In genomic region chrX:75273483-75273882, GRCh38 we compare ENCODE assay signal across 8 cellular contexts. TPM values are rescaled to one million over a fixed set of nuclear protein-coding genes. Genes with fewer than 3 reads are reported as not detected.
DNase-seq lines count a peak whose midpoint lies in the region; ATAC-seq, FAIRE-seq and TF ChIP-seq lines count a peak whose summit lies in the region.

No MANE protein-coding gene starts in this region.

- BruUV-seq in K562 (replicated peaks; lab: Mats Ljungman, UMichigan) = no TSS peak
- BruUV-seq in HepG2 (replicated peaks; lab: Mats Ljungman, UMichigan) = no TSS peak

- FAIRE-seq in K562 (lab: Jason Lieb, UNC) = no peak
- FAIRE-seq in HepG2 (lab: Jason Lieb, UNC) = no peak

- intact Hi-C loops in K562 (cut with micrococcal nuclease) = loop anchor here (10.0 kb wide), 1 partner anchor 59 kb away; no protein-coding TSS in a partner anchor
- intact Hi-C loops in HepG2 (cut with micrococcal nuclease; ENCODE audit: unreplicated experiment) = loop anchor here (5.0 kb wide), 1 partner anchor 116 kb away; the partner anchor contains the start of gene ABCB7
- intact Hi-C loops in tibial artery (cut with DNase I; ENCODE audit: low total_unique reads) = loop anchor here (5.0 kb wide), 1 partner anchor 656 kb away; no protein-coding TSS in a partner anchor

- WGBS in HUES64 = 73% methylated on average over 7 of the region's 7 CpGs
- 0% methylated on average over 5 of the region's 7 CpGs for WGBS in K562 (ENCODE audit: insufficient coverage, low coverage, missing lambda C conversion rate)
- 2% methylated on average over 6 of the region's 7 CpGs for WGBS in HepG2 (ENCODE audit: low lambda C conversion rate)

- TF ChIP-seq EP300 in K562 (IDR thresholded peaks at IDR 0.05; ENCODE audit: low read length) (no peak), HepG2 (IDR thresholded peaks at IDR 0.05; ENCODE audit: low read depth in 2 of 2, low read length in 2 of 2) (no peak), HepG2 (CRISPR knock-in tag; IDR thresholded peaks at IDR 0.05; ENCODE audit: borderline replicate concordance) (no peak)

- no peaks in the 10 kb centered on the region for H3K9me1 ChIP-seq in K562 (ENCODE audit: control insufficient read depth, insufficient read depth, low read length)

- H3K4me2 ChIP-seq in K562 (ENCODE audit: insufficient read depth, low read length) (peak overlapping the region; percentile 78), HepG2 (ENCODE audit: low read depth, low read length) (peak overlapping the region; percentile 64)

- CTCF ChIA-PET in K562 (lab: Yijun Ruan, JAX; ENCODE audit: low intra/inter-chr PET ratio) (no interaction called here), HepG2 (lab: Yijun Ruan, JAX; ENCODE audit: low intra/inter-chr PET ratio, low total read pairs) (no interaction called here)

- in situ Hi-C loops in K562 (cut with MboI) = no loop called here
- in situ Hi-C loops in HepG2 (cut with HindIII; ENCODE audit: extremely low pct_ligation_motif_present, low pct_unique_long_range_greater_than_20kb) = no loop called here

- TF ChIP-seq RAD21 in K562 (CRISPR knock-in tag; conservative IDR thresholded peaks at IDR 0.05 in 1 of 2, IDR thresholded peaks at IDR 0.05 in 1 of 2) = no peak
- no peak for TF ChIP-seq RAD21 in HepG2 (CRISPR knock-in tag; IDR thresholded peaks at IDR 0.05)

- POLR2A ChIA-PET in K562 (lab: Yijun Ruan, JAX) = no interaction called here
- POLR2A ChIA-PET in HepG2 (lab: Yijun Ruan, JAX) = interaction anchor here (0.8 kb wide), 1 partner anchor 26 kb away, joined by 3 read pairs; no protein-coding TSS in a partner anchor

- H3K4me3 ChIP-seq in AG09309 (ENCODE audit: control insufficient read depth, low read depth, low read length) = peak overlapping the region; percentile 67
- H3K4me3 ChIP-seq in HUES64 (ENCODE audit: low read length) = peak overlapping the region; percentile 89
- H3K4me3 ChIP-seq in K562 = peak overlapping the region; percentile 52
- H3K4me3 ChIP-seq in HepG2 (replicated peaks in 1 of 3; ENCODE audit: insufficient read depth in 1 of 3, low read depth in 2 of 3, low read length in 3 of 3) = peak overlapping the region; percentile 74 to 85 (median 84)
- peak overlapping the region; percentile 65 to 68 for H3K4me3 ChIP-seq in tibial artery

- TF ChIP-seq CTCF in AG09309 (IDR thresholded peaks at IDR 0.05; ENCODE audit: control insufficient read depth, insufficient read depth, low read depth, low read length, missing control alignments) (no peak), K562 (IDR thresholded peaks at IDR 0.05 in 2 of 3, conservative IDR thresholded peaks at IDR 0.05 in 1 of 3; ENCODE audit: insufficient read depth in 2 of 3, low read depth in 1 of 3, low read length in 3 of 3) (no peak), HepG2 (CRISPR knock-in tag; IDR thresholded peaks at IDR 0.05) (no peak), tibial artery (IDR thresholded peaks at IDR 0.05) (no peak)

- H3K36me3 ChIP-seq in HUES64 (ENCODE audit: insufficient read depth, low read length) = no peaks in the 10 kb centered on the region
- no peaks in the 10 kb centered on the region for H3K36me3 ChIP-seq in K562 (ENCODE audit: control insufficient read depth, insufficient read depth, low read length)
- H3K36me3 ChIP-seq in HepG2 (replicated peaks in 1 of 2; ENCODE audit: control insufficient read depth in 1 of 2, insufficient read depth in 2 of 2, low read length in 2 of 2) = no peaks in the 10 kb centered on the region
- no peaks in the 10 kb centered on the region for H3K36me3 ChIP-seq in tibial artery

- H3K9me3 ChIP-seq in HUES64 (ENCODE audit: insufficient read depth, low read depth, low read length) (no peaks in the 10 kb centered on the region), K562 (replicated peaks; ENCODE audit: control insufficient read depth, insufficient read depth, low read depth, low read length) (no peaks in the 10 kb centered on the region), HepG2 (ENCODE audit: low read length) (no peaks in the 10 kb centered on the region), tibial artery (no peaks in the 10 kb centered on the region)

- TF ChIP-seq POLR2A in K562 (conservative IDR thresholded peaks at IDR 0.05) (no peak), HepG2 (IDR thresholded peaks at IDR 0.05; ENCODE audit: insufficient read depth in 1 of 2, low read depth in 2 of 2, low read length in 2 of 2) (no peak)

- DNase-seq in AG09309 (ENCODE audit: low read depth) (no peak), K562 (ENCODE audit: extremely low read depth in 1 of 4, low spot score in 3 of 4) (peak; percentile 17 to 44 (median 23)), HepG2 (ENCODE audit: low spot score) (no peak), tibial artery (no peak), NCI-H2081 treated with DMSO at 0.1 percent for 48 hours (lab: John Stamatoyannopoulos, UW) (no peak)

- ATAC-seq in GM19351 (IDR thresholded peaks at IDR 0.05; ENCODE audit: unreplicated experiment) (peak; percentile 7), K562 (peak; percentile 62), HepG2 (peak; percentile 47), esophagus mucosa (no peak)

- H3K27ac ChIP-seq in HUES64 (ENCODE audit: low read depth, low read length) (no peak overlapping the region), K562 (ENCODE audit: extremely low read depth, low read depth, low read length) (peak overlapping the region; percentile 86), HepG2 (ENCODE audit: extremely low read length, insufficient read depth, low read length) (peak overlapping the region; percentile 86), tibial artery (peak overlapping the region; percentile 91 to 98)

- no peaks in the 10 kb centered on the region for H3K27me3 ChIP-seq in HUES64 (ENCODE audit: insufficient read depth, low read length)
- H3K27me3 ChIP-seq in K562 (ENCODE audit: control insufficient read depth in 2 of 2, insufficient read depth in 2 of 2, low read length in 2 of 2) = no peaks in the 10 kb centered on the region
- no peaks in the 10 kb centered on the region; a peak in 1 of 5 replicates for H3K27me3 ChIP-seq in HepG2 (ENCODE audit: control insufficient read depth in 1 of 2, insufficient read depth in 2 of 2, low read length in 2 of 2)
- H3K27me3 ChIP-seq in tibial artery = no peaks in the 10 kb centered on the region

- H3K79me2 ChIP-seq in K562 (ENCODE audit: control insufficient read depth, insufficient read depth, low read length) (peaks cover 38% of the 10 kb centered on the region), HepG2 (ENCODE audit: insufficient read depth, low read length) (no peaks in the 10 kb centered on the region)

- H4K20me1 ChIP-seq in K562 (replicated peaks; ENCODE audit: control insufficient read depth, insufficient read depth, low read length) = no peaks in the 10 kb centered on the region
- H4K20me1 ChIP-seq in HepG2 (ENCODE audit: insufficient read depth, low read length) = no peaks in the 10 kb centered on the region

- peak overlapping the region; percentile 61 for H2AFZ ChIP-seq in K562 (ENCODE audit: low read depth, low read length)
- peak overlapping the region; percentile 69 for H2AFZ ChIP-seq in HepG2 (ENCODE audit: low read length)

- H3K9ac ChIP-seq in HUES64 (ENCODE audit: low read depth, low read length) (no peak overlapping the region), K562 (ENCODE audit: insufficient read depth in 1 of 2, low read depth in 2 of 2, low read length in 2 of 2) (peak overlapping the region in 1 of 2 experiments; percentile 93; a peak in 2 of 4 replicates), HepG2 (ENCODE audit: insufficient read depth, low read depth, low read length) (peak overlapping the region; percentile 82)

- peaks cover 12% of the 10 kb centered on the region for H3K4me1 ChIP-seq in HUES64 (ENCODE audit: insufficient read depth, low read length)
- no peaks in the 10 kb centered on the region; a peak in 1 of 5 replicates for H3K4me1 ChIP-seq in K562 (replicated peaks in 1 of 2; ENCODE audit: control insufficient read depth in 2 of 2, insufficient read depth in 2 of 2, low read length in 2 of 2)
- H3K4me1 ChIP-seq in HepG2 (ENCODE audit: insufficient read depth, low read length) = peaks cover 8% of the 10 kb centered on the region; the same call in 1 of the 2 replicates
- H3K4me1 ChIP-seq in tibial artery = peaks cover 0 to 15% (median 7%) of the 10 kb centered on the region in 4 donors

RNA-seq across cellular contexts. Expression of gene UPRT, which starts 0.4 kb away (rescaled TPM):
- 10.8 TPM for polyA plus RNA-seq in HUES64 (2013, experiment 1 of 2)
- polyA plus RNA-seq in HUES64 (2013, experiment 2 of 2) = 12.5 TPM
- total RNA-seq in K562 (2011; cell fraction: chromatin; rRNA removed; ENCODE audit: low replicate concordance) = 9.3 and 15.5 TPM in 2 replicates
- total RNA-seq in K562 (2011; cell fraction: nucleolus; rRNA removed) = 5.2 and 6.8 TPM in 2 replicates
- 10.2 and 16.9 TPM in 2 replicates for total RNA-seq in K562 (2011; cell fraction: nucleoplasm; rRNA removed)
- total RNA-seq in K562 (2014; rRNA removed) (9.8 and 10.2 TPM in 2 replicates), K562 (2014; rRNA removed; fragmentation: Illumina TruSeq; extraction: Trizol) (12.6 and 14.9 TPM in 2 replicates), K562 (2015; rRNA removed; fragmentation: Illumina TruSeq; extraction: Trizol) (14.0 and 14.9 TPM in 2 replicates), K562 (2021) (9.4 and 9.9 TPM in 2 replicates), HepG2 (2016; rRNA removed; fragmentation: Illumina TruSeq; extraction: Trizol) (11.3 and 13.3 TPM in 2 replicates), esophagus mucosa (8.7 TPM)
- polyA plus RNA-seq in K562 (2011; rRNA removed) (6.2 and 11.2 TPM in 2 replicates), K562 (2014; fragmentation: Illumina TruSeq; extraction: Trizol) (11.8 and 15.3 TPM in 2 replicates), K562 (2014; fragmentation: Nextera tagmentation; extraction: Ambion mirVana) (10 to 100 TPM in 1 of 2 experiments, 1 to 10 TPM in 1; 7.0 to 12.1 TPM), K562 (2014; rRNA removed) (9.3 and 10.2 TPM in 2 replicates), HepG2 (2011; rRNA removed) (4.1 and 4.3 TPM in 2 replicates)
- polyA plus RNA-seq in K562 (2011; cell fraction: cytosol; rRNA removed) = 7.1 and 10.9 TPM in 2 replicates
- polyA plus RNA-seq in K562 (2011; cell fraction: nucleus; rRNA removed) = 5.4 and 5.6 TPM in 2 replicates
- 9.8 and 12.5 TPM in 2 replicates for polyA plus RNA-seq in K562 (2012)
- 13.3 and 14.0 TPM in 2 replicates for polyA minus RNA-seq in K562 (2011; rRNA and poly(A)+ RNA removed)
- 4.6 and 6.4 TPM in 2 replicates for polyA minus RNA-seq in K562 (2011; cell fraction: cytosol; rRNA and poly(A)+ RNA removed)
- 12.8 and 19.1 TPM in 2 replicates for polyA minus RNA-seq in K562 (2011; cell fraction: nucleus; rRNA and poly(A)+ RNA removed)
- 2.4 and 3.1 TPM in 2 replicates for total RNA-seq in HepG2 (2016; cell fraction: cytosol; rRNA removed; fragmentation: Illumina TruSeq; extraction: Trizol; ENCODE audit: low read depth)
- total RNA-seq in HepG2 (2016; cell fraction: insoluble cytoplasmic fraction; rRNA removed; fragmentation: Illumina TruSeq; extraction: Trizol) = 11.6 and 12.7 TPM in 2 replicates
- 5.9 and 7.5 TPM in 2 replicates for total RNA-seq in HepG2 (2016; cell fraction: membrane; rRNA removed; fragmentation: Illumina TruSeq; extraction: Trizol)
- total RNA-seq in HepG2 (2016; cell fraction: nucleus; rRNA removed; fragmentation: Illumina TruSeq; extraction: Trizol) = 11.0 and 11.3 TPM in 2 replicates
- 4.8 and 5.0 TPM in 2 replicates for polyA plus RNA-seq in HepG2 (2011; cell fraction: cytosol; rRNA removed)
- polyA plus RNA-seq in HepG2 (2011; cell fraction: nucleus; rRNA removed) = 3.7 and 5.2 TPM in 2 replicates
- 3.8 and 5.5 TPM in 2 replicates for polyA plus RNA-seq in HepG2 (2012)
- polyA plus RNA-seq in HepG2 (2016; cell fraction: cytosol; fragmentation: Illumina TruSeq; extraction: Trizol; ENCODE audit: low read depth) = 1.0 TPM in 2 replicates
- polyA plus RNA-seq in HepG2 (2016; cell fraction: insoluble cytoplasmic fraction; fragmentation: Illumina TruSeq; extraction: Trizol; ENCODE audit: low read depth) = 11.5 and 13.7 TPM in 2 replicates
- 3.5 and 3.7 TPM in 2 replicates for polyA plus RNA-seq in HepG2 (2016; cell fraction: membrane; fragmentation: Illumina TruSeq; extraction: Trizol; ENCODE audit: low read depth)
- 7.1 TPM in 2 replicates for polyA plus RNA-seq in HepG2 (2016; cell fraction: nucleus; fragmentation: Illumina TruSeq; extraction: Trizol; ENCODE audit: insufficient read depth, low read depth)
- polyA minus RNA-seq in HepG2 (2011; rRNA and poly(A)+ RNA removed; ENCODE audit: low replicate concordance) = 10.7 and 25.5 TPM in 2 replicates
- 1.9 and 7.0 TPM in 2 replicates for polyA minus RNA-seq in HepG2 (2011; cell fraction: cytosol; rRNA and poly(A)+ RNA removed)
- 26.1 and 27.6 TPM in 2 replicates for polyA minus RNA-seq in HepG2 (2011; cell fraction: nucleus; rRNA and poly(A)+ RNA removed)

Comparison
In these comparisons a context has a peak if more than half of its experiments do, and no peak if none do; other contexts are left out.
1. DNase-seq: peak in K562 (4 of 4); none in AG09309 (single experiment), HepG2 (single experiment), tibial artery (0 of 2) and NCI-H2081 treated with DMSO at 0.1 percent for 48 hours (single experiment).
2. Peak in every context shown above with its lines, with median percentiles within 50 percentile points of each other: H3K4me3 ChIP-seq.